Comparison of ENCODE assay signal across 8 cellular contexts in the genomic region with DNA sequence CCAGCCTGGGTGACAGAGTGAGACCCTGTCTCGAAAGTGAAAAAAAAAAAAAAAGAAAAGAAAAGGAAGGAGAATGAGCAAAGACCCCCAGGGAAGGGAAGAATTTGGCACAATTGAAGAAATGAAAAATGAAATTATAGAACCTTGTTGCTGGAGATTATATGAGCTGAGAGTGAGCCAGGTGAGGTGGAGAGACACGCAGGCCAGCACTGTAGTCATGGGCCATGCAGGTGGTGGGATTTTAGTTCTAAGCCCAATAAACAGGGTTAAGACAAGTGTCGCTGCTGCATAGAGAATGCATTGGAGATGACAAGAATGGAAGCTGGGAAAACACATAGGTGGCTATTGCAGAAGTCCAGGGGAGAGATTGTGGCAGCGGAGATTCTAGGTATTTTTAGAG. TPM values are rescaled to one million over a fixed set of nuclear protein-coding genes. Genes with fewer than 3 reads are reported as not detected.
"Had no signal": no experiment of that assay in that cellular context is flagged by ENCODE, and none has a peak within 500 bp of the region (broad histone marks: within the 10 kb centered on the region; RNA-seq: fewer than 3 reads in every experiment).

No MANE protein-coding gene starts in this region.

- H3K4me1 Mint-ChIP-seq: GM23338 had no signal

- ATAC-seq: GM23338 had no signal

- FAIRE-seq: H1, H54, HTR-8/SVneo had no signal

- DNase-seq: HCEC 1CT, KG1 had no signal

- H3K4me3 ChIP-seq: GM23338 had no signal

- H3K4me3 Mint-ChIP-seq: GM23338, H9, IgD-negative memory B cell had no signal

- H3K27ac Mint-ChIP-seq: GM23338, H9, IgD-negative memory B cell had no signal

- H3K9me3 Mint-ChIP-seq: GM23338, H9, IgD-negative memory B cell had no signal

- H2AFZ ChIP-seq: GM23338 had no signal

- H3K4me2 ChIP-seq: GM23338 had no signal

RNA-seq across cellular contexts. Expression of a gene that starts 32.3 kb away (rescaled TPM):
- total RNA-seq: GM23338 had no signal
